ENCODE assay signal across 8 cellular contexts in genomic region chr19:8580710-8581281, GRCh38. TPM values are rescaled to one million over a fixed set of nuclear protein-coding genes. Genes with fewer than 3 reads are reported as not detected.
DNase-seq lines count a peak whose midpoint lies in the region; ATAC-seq and TF ChIP-seq lines count a peak whose summit lies in the region.

No MANE protein-coding gene starts in this region.

- peak; percentile 50 to 53 for ATAC-seq in activated T-cell treated with anti-CD3 and anti-CD28 coated beads, Interleukin-2, amount 50 U/mL, for 4 hours
- ATAC-seq in HG03045 (IDR thresholded peaks at IDR 0.05; ENCODE audit: unreplicated experiment), result no peak

- H3K4me3 Mint-ChIP-seq in activated T-cell treated with anti-CD3 and anti-CD28 coated beads, Interleukin-2, amount 50 U/mL, for 4 hours, result no peak overlapping the region
- no peak overlapping the region for H3K4me3 Mint-ChIP-seq in neural crest cell

- H3K4me1 Mint-ChIP-seq in activated T-cell treated with anti-CD3 and anti-CD28 coated beads, Interleukin-2, amount 50 U/mL, for 4 hours (ENCODE audit: low read depth), result peaks cover 38% of the 10 kb centered on the region
- peaks cover 11% of the 10 kb centered on the region for H3K4me1 Mint-ChIP-seq in neural crest cell

- H3K27me3 Mint-ChIP-seq in activated T-cell treated with anti-CD3 and anti-CD28 coated beads, Interleukin-2, amount 50 U/mL, for 4 hours (ENCODE audit: low read depth), result no peaks in the 10 kb centered on the region
- peaks cover 26% of the 10 kb centered on the region for H3K27me3 Mint-ChIP-seq in neural crest cell (ENCODE audit: low read depth)

- H3K27me3 ChIP-seq in HL-60 (ENCODE audit: insufficient read depth, poor library complexity, severe bottlenecking), result no peaks in the 10 kb centered on the region
- no peaks in the 10 kb centered on the region for H3K27me3 ChIP-seq in Peyer's patch

- H3K27ac Mint-ChIP-seq in neural crest cell (ENCODE audit: unreplicated experiment), result no peak overlapping the region

- peaks cover 0 to 26% (median 16%) of the 10 kb centered on the region in 4 donors for H3K4me1 ChIP-seq in Peyer's patch

- no peaks in the 10 kb centered on the region for H3K9me3 Mint-ChIP-seq in activated T-cell treated with anti-CD3 and anti-CD28 coated beads, Interleukin-2, amount 50 U/mL, for 4 hours
- H3K9me3 Mint-ChIP-seq in neural crest cell, result no peaks in the 10 kb centered on the region

- no peak for TF ChIP-seq POLR2A in Peyer's patch (IDR thresholded peaks at IDR 0.05)

- no peaks in the 10 kb centered on the region for H3K9me3 ChIP-seq in Peyer's patch

- no peak overlapping the region for H3K27ac ChIP-seq in HL-60 (replicated peaks)
- peak overlapping the region in 1 of 4 donors; percentile 38 for H3K27ac ChIP-seq in Peyer's patch
- no peak overlapping the region for H3K27ac ChIP-seq in substantia nigra (ENCODE audit: low read depth, low read length, poor library complexity, severe bottlenecking)

- no peaks in the 10 kb centered on the region for H3K36me3 Mint-ChIP-seq in activated T-cell treated with anti-CD3 and anti-CD28 coated beads, Interleukin-2, amount 50 U/mL, for 4 hours (ENCODE audit: insufficient read depth)
- H3K36me3 Mint-ChIP-seq in neural crest cell (ENCODE audit: low read depth), result no peaks in the 10 kb centered on the region

- peak; percentile 74 for DNase-seq in EL
- DNase-seq in HL-60 (ENCODE audit: low read depth in 1 of 2, low spot score in 1 of 2), result peak; percentile 81 to 90
- peak; percentile 82 to 92 (median 85) for DNase-seq in Peyer's patch
- DNase-seq in activated T-cell treated with anti-CD3 and anti-CD28 coated beads, Interleukin-2, amount 50 U/mL, for 4 hours, result peak; percentile 84
- DNase-seq in fibroblast of mammary gland (ENCODE audit: low read depth), result peak; percentile 67
- peak; percentile 93 for DNase-seq in neural crest cell (ENCODE audit: low read depth, low spot score)
- peak in 41 of 49 donors; percentile 6 to 72 (median 46) for DNase-seq in substantia nigra (lab: John Stamatoyannopoulos, UW)

- TF ChIP-seq CTCF in HL-60 (IDR thresholded peaks at IDR 0.05; ENCODE audit: insufficient read depth, low read length) (peak; percentile 94), Peyer's patch (IDR thresholded peaks at IDR 0.05) (peak; percentile 99 to 100 (median 99)), fibroblast of mammary gland (conservative IDR thresholded peaks at IDR 0.05; ENCODE audit: control insufficient read depth, insufficient read depth, low read depth, low read length) (peak; percentile 92), neural crest cell (conservative IDR thresholded peaks at IDR 0.05) (peak; percentile 100)

- H3K4me3 ChIP-seq in HL-60 (replicated peaks; ENCODE audit: insufficient read depth, low read length) (no peak overlapping the region), Peyer's patch (peak overlapping the region in 1 of 4 donors; percentile 6), fibroblast of mammary gland (ENCODE audit: control insufficient read depth, low read depth, low read length) (no peak overlapping the region)

- H3K36me3 ChIP-seq in Peyer's patch, result no peaks in the 10 kb centered on the region

RNA-seq across cellular contexts. Expression of gene MYO1F, which starts 3.6 kb away (rescaled TPM):
- total RNA-seq in Peyer's patch, result 100 to 1,000 TPM in 1 of 4 donors, 10 to 100 TPM in 3; 10.8 to 168 (median 22.1) TPM
- total RNA-seq in activated T-cell treated with anti-CD3 and anti-CD28 coated beads, Interleukin-2, amount 50 U/mL, for 4 hours, result 1 to 10 TPM; 4.6 to 8.0 (median 6.6) TPM
- total RNA-seq in neural crest cell, result 0.33 and 0.77 TPM in 2 replicates

RNA-seq across cellular contexts. Expression of gene ADAMTS10, which starts 29.7 kb away (rescaled TPM):
- total RNA-seq in Peyer's patch (10 to 100 TPM in 3 of 4 donors, not detected in 1; 26.5 to 92.4 (median 37.2) TPM), neural crest cell (30.9 and 31.4 TPM in 2 replicates)
- 1 to 10 TPM; 1.1 to 3.1 (median 1.5) TPM for total RNA-seq in activated T-cell treated with anti-CD3 and anti-CD28 coated beads, Interleukin-2, amount 50 U/mL, for 4 hours

RNA-seq across cellular contexts. Expression of gene NFILZ, which starts 49.6 kb away (rescaled TPM):
- total RNA-seq in Peyer's patch, result not detected
- total RNA-seq in activated T-cell treated with anti-CD3 and anti-CD28 coated beads, Interleukin-2, amount 50 U/mL, for 4 hours, result not detected
- total RNA-seq in neural crest cell, result not detected in 2 replicates
